In genomic region chr11:64629796-64630562, GRCh38 we compare ENCODE assay signal across 1 cellular context.
TF ChIP-seq lines count a peak whose summit lies in the region.

No MANE protein-coding gene starts in this region.

TF ChIP-seq in WTC11, 78 proteins besides CTCF, POLR2A, EP300 and RAD21 (continued from another document and continues in another):
- no peak for TF ChIP-seq ARID4B (CRISPR knock-in tag; IDR thresholded peaks at IDR 0.05; ENCODE audit: borderline replicate concordance)
- TF ChIP-seq IRF2 (CRISPR knock-in tag; IDR thresholded peaks at IDR 0.05; ENCODE audit: borderline replicate concordance, low read depth): no peak
- TF ChIP-seq ATF6 (CRISPR knock-in tag; IDR thresholded peaks at IDR 0.05): no peak
- TF ChIP-seq ZSCAN18 (CRISPR knock-in tag; IDR thresholded peaks at IDR 0.05): no peak
- peak; percentile 96 for TF ChIP-seq FOXP4 (CRISPR knock-in tag; IDR thresholded peaks at IDR 0.05)
- TF ChIP-seq ZNF317 (CRISPR knock-in tag; IDR thresholded peaks at IDR 0.05; ENCODE audit: borderline replicate concordance, low read depth): 0 out of 2 replicates have a peak, but pooled peaks have one; percentile 35
- TF ChIP-seq SP1 (CRISPR knock-in tag; conservative IDR thresholded peaks at IDR 0.05): peak; percentile 76
- no peak for TF ChIP-seq MYBL2 (CRISPR knock-in tag; IDR thresholded peaks at IDR 0.05)
- TF ChIP-seq CDX4 (CRISPR knock-in tag; IDR thresholded peaks at IDR 0.05; ENCODE audit: borderline replicate concordance): no peak
- no peak for TF ChIP-seq ESRRA (CRISPR knock-in tag; IDR thresholded peaks at IDR 0.05; ENCODE audit: borderline replicate concordance)
- TF ChIP-seq SMAD3 (CRISPR knock-in tag; IDR thresholded peaks at IDR 0.05; ENCODE audit: borderline replicate concordance): 0 out of 2 replicates have a peak, but pooled peaks have one; percentile 27
- no peak for TF ChIP-seq JUN (CRISPR knock-in tag; IDR thresholded peaks at IDR 0.05)
- no peak for TF ChIP-seq ZNF512 (CRISPR knock-in tag; IDR thresholded peaks at IDR 0.05; ENCODE audit: borderline replicate concordance)
- TF ChIP-seq ZBTB43 (CRISPR knock-in tag; IDR thresholded peaks at IDR 0.05): no peak
- TF ChIP-seq HMGXB4 (CRISPR knock-in tag; IDR thresholded peaks at IDR 0.05): no peak
- no peak for TF ChIP-seq ZNF423 (CRISPR knock-in tag; IDR thresholded peaks at IDR 0.05)
- TF ChIP-seq ZNF121 (CRISPR knock-in tag; IDR thresholded peaks at IDR 0.05): peak; percentile 28; the same call in 1 of the 2 replicates
- TF ChIP-seq ZNF281 (CRISPR knock-in tag; IDR thresholded peaks at IDR 0.05): peak; percentile 79; the same call in 1 of the 2 replicates
- no peak for TF ChIP-seq GABPB1 (CRISPR knock-in tag; IDR thresholded peaks at IDR 0.05)
- TF ChIP-seq ZNF671 (CRISPR knock-in tag; IDR thresholded peaks at IDR 0.05): no peak
- TF ChIP-seq ZNF138 (CRISPR knock-in tag; conservative IDR thresholded peaks at IDR 0.05): no peak
- no peak for TF ChIP-seq ZMAT4 (CRISPR knock-in tag; IDR thresholded peaks at IDR 0.05)
- TF ChIP-seq E2F1 (CRISPR knock-in tag; IDR thresholded peaks at IDR 0.05): no peak
- TF ChIP-seq TEAD1 (CRISPR knock-in tag; IDR thresholded peaks at IDR 0.05): peak; percentile 49; the same call in 1 of the 2 replicates
- TF ChIP-seq E2F4 (CRISPR knock-in tag; IDR thresholded peaks at IDR 0.05; ENCODE audit: borderline replicate concordance, low read depth): no peak
- TF ChIP-seq ATF3 (CRISPR knock-in tag; conservative IDR thresholded peaks at IDR 0.05): no peak
- TF ChIP-seq NFATC4 (CRISPR knock-in tag; IDR thresholded peaks at IDR 0.05): no peak
- TF ChIP-seq RELA (CRISPR knock-in tag; IDR thresholded peaks at IDR 0.05; ENCODE audit: borderline replicate concordance): no peak; the same call in none of the 2 replicates
- TF ChIP-seq ZBTB21 (CRISPR knock-in tag; IDR thresholded peaks at IDR 0.05; ENCODE audit: borderline replicate concordance): no peak
- TF ChIP-seq FOXK1 (CRISPR knock-in tag; IDR thresholded peaks at IDR 0.05): peak; percentile 81
- TF ChIP-seq CBFB (CRISPR knock-in tag; IDR thresholded peaks at IDR 0.05; ENCODE audit: low read depth): no peak
- no peak for TF ChIP-seq ZNF263 (CRISPR knock-in tag; IDR thresholded peaks at IDR 0.05; ENCODE audit: low read depth)
- TF ChIP-seq TEAD4 (CRISPR knock-in tag; IDR thresholded peaks at IDR 0.05): 0 out of 2 replicates have a peak, but pooled peaks have one; percentile 34
